ENCODE assay signal across 8 cellular contexts in the genomic region with DNA sequence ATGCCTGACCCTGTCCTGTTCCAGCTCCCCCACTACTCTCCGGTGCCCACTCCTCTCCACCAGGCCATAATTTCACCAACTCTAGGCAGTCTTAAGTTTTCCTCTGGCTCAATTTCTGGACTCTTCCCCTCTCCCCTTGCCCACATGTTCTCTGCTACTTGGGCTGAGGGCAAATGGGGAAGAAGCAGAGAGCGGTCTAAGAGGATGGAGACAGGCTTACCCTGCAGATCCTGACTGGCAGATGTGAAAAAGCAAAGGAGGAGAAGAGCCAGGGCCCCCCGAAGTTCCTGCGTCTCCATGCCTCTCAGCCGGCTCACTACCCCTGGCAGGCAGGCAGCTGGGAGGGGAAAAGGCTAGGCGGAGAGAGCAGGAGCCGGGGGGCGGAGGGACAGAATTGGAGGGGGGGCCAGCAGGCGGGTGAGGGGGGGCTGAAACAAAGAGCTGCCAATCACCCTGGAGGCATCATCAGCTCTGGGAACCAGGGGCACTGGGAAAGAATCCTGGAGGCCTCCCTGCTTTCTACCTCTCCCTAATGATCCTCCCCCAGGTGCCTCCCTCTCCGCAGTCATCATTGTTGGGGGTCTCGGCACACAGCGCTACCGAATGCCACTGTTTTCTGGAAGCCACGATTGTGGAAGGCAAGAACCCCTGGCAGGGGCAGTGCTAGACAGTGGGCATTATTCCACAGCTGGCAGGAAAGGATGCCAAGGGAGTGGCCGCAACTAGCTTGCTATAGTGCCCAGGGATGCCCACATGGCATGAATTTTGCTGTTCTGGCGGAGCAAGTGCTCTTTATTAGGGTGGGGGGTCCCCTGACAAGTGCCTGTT. TPM values are rescaled to one million over a fixed set of nuclear protein-coding genes. Genes with fewer than 3 reads are reported as not detected.
DNase-seq lines count a peak whose midpoint lies in the region; ATAC-seq and TF ChIP-seq lines count a peak whose summit lies in the region.

A gene (minus strand): TSS at position 320 of the 828 bp plus-strand sequence. CDS start 21 bp downstream, at position 299.

- H3K9me2 ChIP-seq in SK-N-SH: no peaks in the 10 kb centered on the region

- DNase-seq in AG20443 (ENCODE audit: low spot score) (peak; percentile 49), HEK293T (ENCODE audit: extremely low spot score) (no peak), SK-N-SH (peak; percentile 73), epithelial cell of proximal tubule (ENCODE audit: low read depth) (no peak), mucosa of gallbladder (ENCODE audit: low spot score) (no peak)

- ATAC-seq in GM21786 (IDR thresholded peaks at IDR 0.05; ENCODE audit: unreplicated experiment): no peak
- ATAC-seq in GM19395 (IDR thresholded peaks at IDR 0.05; ENCODE audit: unreplicated experiment): no peak

- CTCF ChIA-PET in HEK293T (lab: Yijun Ruan, JAX) (interaction anchor here (0.6 to 2.0 kb wide), 12 partner anchors 9 to 440 kb away, joined by 3 to 20 read pairs (median 6); a partner anchor contains a TSS), SK-N-SH (lab: Yijun Ruan, JAX) (interaction anchor here (0.5 to 5.1 kb wide), 30 partner anchors 8 to 698 kb away, joined by 3 to 80 read pairs (median 5); a partner anchor contains a TSS)

- no peak for TF ChIP-seq RAD21 in SK-N-SH (IDR thresholded peaks at IDR 0.05; ENCODE audit: low read length)

- H3K36me3 ChIP-seq in SK-N-SH (replicated peaks in 1 of 2; ENCODE audit: control insufficient read depth in 1 of 2, insufficient read depth in 2 of 2, low read length in 1 of 2) (peaks cover 9 to 23% of the 10 kb centered on the region in 2 experiments), urinary bladder (ENCODE audit: insufficient read depth) (no peaks in the 10 kb centered on the region)

- H3K4me3 ChIP-seq in SK-N-SH (ENCODE audit: low read depth in 2 of 2, low read length in 1 of 2) (peak within 1 kb of the TSS; percentile 65 to 98), epithelial cell of proximal tubule (ENCODE audit: low read depth, low read length) (peak within 1 kb of the TSS; percentile 100), urinary bladder (ENCODE audit: low read depth, low read length) (peak within 1 kb of the TSS; percentile 66)

- no peaks in the 10 kb centered on the region for H3K9me3 ChIP-seq in SK-N-SH

- peaks cover 29% of the 10 kb centered on the region for H3K79me2 ChIP-seq in SK-N-SH (ENCODE audit: insufficient read depth)

- 16% methylated on average over 15 of the region's 16 CpGs for WGBS in SK-N-SH (ENCODE audit: low lambda C conversion rate)
- 13% methylated on average over 16 of the region's 16 CpGs for WGBS in urinary bladder

- H3K27ac ChIP-seq in SK-N-SH (ENCODE audit: low read depth in 2 of 2, low read length in 1 of 2) (peak within 1 kb of the TSS; percentile 93 to 98), urinary bladder (ENCODE audit: low read depth) (peak within 1 kb of the TSS; percentile 93)

- no peaks in the 10 kb centered on the region for H4K20me1 ChIP-seq in SK-N-SH (ENCODE audit: insufficient read depth)

- TF ChIP-seq CTCF in SK-N-SH (IDR thresholded peaks at IDR 0.05) (no peak), epithelial cell of proximal tubule (conservative IDR thresholded peaks at IDR 0.05; ENCODE audit: low read depth, low read length) (no peak)

- no peaks in the 10 kb centered on the region for H3K27me3 ChIP-seq in SK-N-SH (ENCODE audit: insufficient read depth)

- H2AFZ ChIP-seq in SK-N-SH (ENCODE audit: low read depth): peak within 1 kb of the TSS; percentile 52; the same call in 1 of the 2 replicates

- H3K4me1 ChIP-seq in SK-N-SH (ENCODE audit: control insufficient read depth in 1 of 2, insufficient read depth in 2 of 2, low read depth in 1 of 2, low read length in 1 of 2) (peaks cover 0 to 29% of the 10 kb centered on the region in 2 experiments; a peak in 3 of 4 replicates), urinary bladder (ENCODE audit: insufficient read depth) (no peaks in the 10 kb centered on the region)

- no peak for TF ChIP-seq EP300 in SK-N-SH (IDR thresholded peaks at IDR 0.05; ENCODE audit: borderline replicate concordance in 1 of 2, low read depth in 1 of 2, low read length in 1 of 2)

- H3F3A ChIP-seq in SK-N-SH (replicated peaks; ENCODE audit: insufficient read depth): peaks cover 27% of the 10 kb centered on the region

- peak within 1 kb of the TSS; percentile 100 for H3K9ac ChIP-seq in SK-N-SH

- H3K4me2 ChIP-seq in SK-N-SH: peak within 1 kb of the TSS; percentile 99

- POLR2A ChIA-PET in HEK293T (lab: Yijun Ruan, JAX) (interaction anchor here (0.5 to 3.7 kb wide), 14 partner anchors 11 to 284 kb away, joined by 3 to 67 read pairs (median 5); a partner anchor contains a TSS), SK-N-SH (lab: Yijun Ruan, JAX) (interaction anchor here (0.6 to 3.4 kb wide), 6 partner anchors 11 to 66 kb away, joined by 3 to 25 read pairs (median 6); a partner anchor contains a TSS)

TF ChIP-seq in HEK293T, 16 proteins besides CTCF, POLR2A, EP300 and RAD21:
- TF ChIP-seq CTBP1 (IDR thresholded peaks at IDR 0.05; ENCODE audit: borderline replicate concordance) (no peak), NFRKB (IDR thresholded peaks at IDR 0.05) (no peak), FOXM1 (IDR thresholded peaks at IDR 0.05; ENCODE audit: borderline replicate concordance) (no peak)
- TF ChIP-seq, protein P1, sequence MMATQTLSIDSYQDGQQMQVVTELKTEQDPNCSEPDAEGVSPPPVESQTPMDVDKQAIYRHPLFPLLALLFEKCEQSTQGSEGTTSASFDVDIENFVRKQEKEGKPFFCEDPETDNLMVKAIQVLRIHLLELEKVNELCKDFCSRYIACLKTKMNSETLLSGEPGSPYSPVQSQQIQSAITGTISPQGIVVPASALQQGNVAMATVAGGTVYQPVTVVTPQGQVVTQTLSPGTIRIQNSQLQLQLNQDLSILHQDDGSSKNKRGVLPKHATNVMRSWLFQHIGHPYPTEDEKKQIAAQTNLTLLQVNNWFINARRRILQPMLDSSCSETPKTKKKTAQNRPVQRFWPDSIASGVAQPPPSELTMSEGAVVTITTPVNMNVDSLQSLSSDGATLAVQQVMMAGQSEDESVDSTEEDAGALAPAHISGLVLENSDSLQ (IDR thresholded peaks at IDR 0.05): peak; percentile 31

TF ChIP-seq in SK-N-SH, 30 proteins besides CTCF, POLR2A, EP300 and RAD21:
- TF ChIP-seq SMC3 (IDR thresholded peaks at IDR 0.05; ENCODE audit: low read depth, low read length): no peak
- TF ChIP-seq, protein P2, sequence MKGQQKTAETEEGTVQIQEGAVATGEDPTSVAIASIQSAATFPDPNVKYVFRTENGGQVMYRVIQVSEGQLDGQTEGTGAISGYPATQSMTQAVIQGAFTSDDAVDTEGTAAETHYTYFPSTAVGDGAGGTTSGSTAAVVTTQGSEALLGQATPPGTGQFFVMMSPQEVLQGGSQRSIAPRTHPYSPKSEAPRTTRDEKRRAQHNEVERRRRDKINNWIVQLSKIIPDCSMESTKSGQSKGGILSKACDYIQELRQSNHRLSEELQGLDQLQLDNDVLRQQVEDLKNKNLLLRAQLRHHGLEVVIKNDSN (IDR thresholded peaks at IDR 0.05; ENCODE audit: borderline replicate concordance, low read depth): no peak
- TF ChIP-seq, protein P3, sequence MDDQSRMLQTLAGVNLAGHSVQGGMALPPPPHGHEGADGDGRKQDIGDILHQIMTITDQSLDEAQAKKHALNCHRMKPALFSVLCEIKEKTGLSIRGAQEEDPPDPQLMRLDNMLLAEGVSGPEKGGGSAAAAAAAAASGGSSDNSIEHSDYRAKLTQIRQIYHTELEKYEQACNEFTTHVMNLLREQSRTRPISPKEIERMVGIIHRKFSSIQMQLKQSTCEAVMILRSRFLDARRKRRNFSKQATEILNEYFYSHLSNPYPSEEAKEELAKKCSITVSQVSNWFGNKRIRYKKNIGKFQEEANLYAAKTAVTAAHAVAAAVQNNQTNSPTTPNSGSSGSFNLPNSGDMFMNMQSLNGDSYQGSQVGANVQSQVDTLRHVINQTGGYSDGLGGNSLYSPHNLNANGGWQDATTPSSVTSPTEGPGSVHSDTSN (IDR thresholded peaks at IDR 0.05): peak; percentile 88
- TF ChIP-seq CHD2 (IDR thresholded peaks at IDR 0.05; ENCODE audit: low read length, partially characterized antibody): no peak
- no peak for TF ChIP-seq TEAD4 (IDR thresholded peaks at IDR 0.05; ENCODE audit: borderline replicate concordance, insufficient read depth)
- TF ChIP-seq FOSL2 (IDR thresholded peaks at IDR 0.05; ENCODE audit: borderline replicate concordance, low read depth): no peak
- 0 out of 2 replicates have a peak, but pooled peaks have one; percentile 6 for TF ChIP-seq TCF12 (IDR thresholded peaks at IDR 0.05)
- TF ChIP-seq TAF1 (IDR thresholded peaks at IDR 0.05; ENCODE audit: borderline replicate concordance, low read depth, low read length): 0 out of 2 replicates have a peak, but pooled peaks have one; percentile 3
TF ChIP-seq in SK-N-SH: peak in this region for 3.

RNA-seq across cellular contexts. Expression of the gene that starts here (rescaled TPM):
- polyA plus RNA-seq in SK-N-SH (2012; rRNA removed) (124 and 162 TPM in 2 replicates), urinary bladder (24.5 TPM)
- 61.2 and 79.2 TPM in 2 replicates for polyA plus RNA-seq in SK-N-SH (2012; cell fraction: cytosol; rRNA removed)
- 430 and 590 TPM in 2 replicates for polyA plus RNA-seq in SK-N-SH (2012; cell fraction: nucleus; rRNA removed)
- total RNA-seq in epithelial cell of proximal tubule (4.9 and 13.2 TPM in 2 replicates), mucosa of gallbladder (43.1 TPM), urinary bladder (57.2 TPM)

Comparison
In these comparisons a context has a peak if more than half of its experiments do, and no peak if none do; other contexts are left out.
1. DNase-seq: peak in AG20443 (single experiment) and SK-N-SH (single experiment); none in HEK293T (single experiment), epithelial cell of proximal tubule (single experiment) and mucosa of gallbladder (single experiment).
2. Peak in every context shown above with its lines, with median percentiles within 50 percentile points of each other: H3K4me3 ChIP-seq.